Comparison of ENCODE assay signal across 8 cellular contexts in genomic region chr20:5076913-5077312, GRCh38. TPM values are rescaled to one million over a fixed set of nuclear protein-coding genes. Genes with fewer than 3 reads are reported as not detected.
DNase-seq lines count a peak whose midpoint lies in the region; ATAC-seq, FAIRE-seq and TF ChIP-seq lines count a peak whose summit lies in the region.
"Not testable (repeated sequence)": the region's sequence is repeated elsewhere in the genome, so short reads cannot be mapped to it uniquely, and the experiment has no call there.

No MANE protein-coding gene starts in this region.

- H4K20me1 ChIP-seq in K562 (replicated peaks; ENCODE audit: control insufficient read depth, insufficient read depth, low read length): not testable (repeated sequence)

- not testable (repeated sequence) for TF ChIP-seq RAD21 in K562 (CRISPR knock-in tag; conservative IDR thresholded peaks at IDR 0.05 in 1 of 2, IDR thresholded peaks at IDR 0.05 in 1 of 2)

- not testable (repeated sequence) for H3K36me3 ChIP-seq in CD8-positive, alpha-beta memory T cell (ENCODE audit: insufficient read depth, low read length); K562 (ENCODE audit: control insufficient read depth, insufficient read depth, low read length)

- not testable (repeated sequence) for ATAC-seq in activated CD8-positive, alpha-beta T cell treated with anti-CD3 and anti-CD28 coated beads, Interleukin-2, amount 10 ng/mL, durations not matched to agents 7 days and 5 days; K562; natural killer cell; stimulated activated memory B cell treated with anti-CD40 and anti-IgM and Interleukin-4, amounts not matched to agents 10 μg/mL and 1 μg/mL and 100 μg/mL, for 72 hours

- H3K27ac Mint-ChIP-seq in CD14-positive monocyte (peak overlapping the region in 5 of 7 donors; percentile 97 to 99 (median 98)), immature natural killer cell (peak overlapping the region; percentile 92 to 98 (median 96)), natural killer cell (peak overlapping the region; percentile 97 to 98)
- peak overlapping the region in 5 of 8 donors; percentile 90 to 99 (median 95) for H3K27ac Mint-ChIP-seq in CD8-positive, alpha-beta memory T cell
- H3K27ac Mint-ChIP-seq in T-helper 2 cell treated with Interferon-gamma antibody and Interleukin-4, amounts not matched to agents 5 μg/mL and 100 μg/mL, for 36 hours: peak overlapping the region; percentile 96
- peak overlapping the region; percentile 97 for H3K27ac Mint-ChIP-seq in activated CD8-positive, alpha-beta T cell treated with anti-CD3 and anti-CD28 coated beads, Interleukin-2, amount 10 ng/mL, durations not matched to agents 7 days and 5 days
- peak overlapping the region; percentile 91 for H3K27ac Mint-ChIP-seq in stimulated activated memory B cell treated with anti-CD40 and anti-IgM and Interleukin-4, amounts not matched to agents 10 μg/mL and 1 μg/mL and 100 μg/mL, for 72 hours

- not testable (repeated sequence) for H3K9me1 ChIP-seq in K562 (ENCODE audit: control insufficient read depth, insufficient read depth, low read length)

- DNase-seq in CD14-positive monocyte (ENCODE audit: low spot score); CD8-positive, alpha-beta memory T cell; T-helper 2 cell treated with Interferon-gamma antibody and Interleukin-4, amounts not matched to agents 5 μg/mL and 100 μg/mL, for 36 hours (ENCODE audit: low spot score); activated CD8-positive, alpha-beta T cell treated with anti-CD3 and anti-CD28 coated beads, Interleukin-2, amount 10 ng/mL, durations not matched to agents 7 days and 5 days; K562 (ENCODE audit: extremely low read depth in 1 of 4, low spot score in 3 of 4); immature natural killer cell; natural killer cell: not testable (repeated sequence)

- H3K4me1 ChIP-seq in CD8-positive, alpha-beta memory T cell (ENCODE audit: insufficient read depth, low read length): peaks cover 25% of the 10 kb centered on the region
- peaks cover 13 to 24% of the 10 kb centered on the region in 2 experiments for H3K4me1 ChIP-seq in K562 (replicated peaks in 1 of 2; ENCODE audit: control insufficient read depth in 2 of 2, insufficient read depth in 2 of 2, low read length in 2 of 2)

- TF ChIP-seq EP300 in K562 (IDR thresholded peaks at IDR 0.05; ENCODE audit: low read length): not testable (repeated sequence)

- POLR2A ChIA-PET in CD8-positive, alpha-beta memory T cell (lab: Charles Lee): interaction anchor here (1.0 kb wide), 1 partner anchor 50 kb away, joined by 3 read pairs; the partner anchor contains the start of gene CDS2
- POLR2A ChIA-PET in activated CD8-positive, alpha-beta T cell treated with anti-CD3 and anti-CD28 coated beads, Interleukin-2, amount 10 ng/mL, durations not matched to agents 7 days and 5 days (lab: Charles Lee): not testable (repeated sequence)
- POLR2A ChIA-PET in K562 (lab: Yijun Ruan, JAX): interaction anchor here (1.0 kb wide), 1 partner anchor 12 kb away, joined by 4 read pairs; no protein-coding TSS in a partner anchor

- not testable (repeated sequence) for FAIRE-seq in K562 (lab: Jason Lieb, UNC)

- intact Hi-C loops in CD14-positive monocyte (cut with micrococcal nuclease); K562 (cut with micrococcal nuclease): not testable (repeated sequence)
- intact Hi-C loops in natural killer cell (cut with micrococcal nuclease): loop anchor here (5.0 kb wide), 1 partner anchor 50 kb away; the partner anchor contains the start of gene CDS2

- in situ Hi-C loops in K562 (cut with MboI): not testable (repeated sequence)

- H3K4me1 Mint-ChIP-seq in CD14-positive monocyte (peaks cover 75% of the 10 kb centered on the region), immature natural killer cell (peaks cover 38 to 48% of the 10 kb centered on the region in 2 donors), natural killer cell (peaks cover 36 to 38% of the 10 kb centered on the region in 2 donors)
- H3K4me1 Mint-ChIP-seq in CD8-positive, alpha-beta memory T cell: peaks cover 25 to 28% (median 26%) of the 10 kb centered on the region in 3 donors
- peaks cover 54% of the 10 kb centered on the region for H3K4me1 Mint-ChIP-seq in T-helper 2 cell treated with Interferon-gamma antibody and Interleukin-4, amounts not matched to agents 5 μg/mL and 100 μg/mL, for 36 hours (ENCODE audit: low read depth)
- peaks cover 59% of the 10 kb centered on the region for H3K4me1 Mint-ChIP-seq in activated CD8-positive, alpha-beta T cell treated with anti-CD3 and anti-CD28 coated beads, Interleukin-2, amount 10 ng/mL, durations not matched to agents 7 days and 5 days (ENCODE audit: low read depth)
- H3K4me1 Mint-ChIP-seq in stimulated activated memory B cell treated with anti-CD40 and anti-IgM and Interleukin-4, amounts not matched to agents 10 μg/mL and 1 μg/mL and 100 μg/mL, for 72 hours: peaks cover 66% of the 10 kb centered on the region

- CTCF ChIA-PET in CD8-positive, alpha-beta memory T cell (lab: Charles Lee): interaction anchor here (1.1 to 2.6 kb wide), 3 partner anchors 20 to 43 kb away, joined by 3 to 17 read pairs (median 4); no protein-coding TSS in a partner anchor
- CTCF ChIA-PET in activated CD8-positive, alpha-beta T cell treated with anti-CD3 and anti-CD28 coated beads, Interleukin-2, amount 10 ng/mL, durations not matched to agents 7 days and 5 days (lab: Charles Lee): interaction anchor here (1.5 to 2.8 kb wide), 3 partner anchors 20 to 317 kb away, joined by 3 to 21 read pairs (median 13); no protein-coding TSS in a partner anchor
- CTCF ChIA-PET in K562 (lab: Yijun Ruan, JAX; ENCODE audit: low intra/inter-chr PET ratio): not testable (repeated sequence)

- H3K4me2 ChIP-seq in K562 (ENCODE audit: insufficient read depth, low read length): not testable (repeated sequence)

- TF ChIP-seq CTCF in CD14-positive monocyte (IDR thresholded peaks at IDR 0.05); K562 (IDR thresholded peaks at IDR 0.05 in 2 of 3, conservative IDR thresholded peaks at IDR 0.05 in 1 of 3; ENCODE audit: insufficient read depth in 2 of 3, low read depth in 1 of 3, low read length in 3 of 3); natural killer cell (IDR thresholded peaks at IDR 0.05): not testable (repeated sequence)

- H3K4me3 Mint-ChIP-seq in CD14-positive monocyte; CD8-positive, alpha-beta memory T cell; T-helper 2 cell treated with Interferon-gamma antibody and Interleukin-4, amounts not matched to agents 5 μg/mL and 100 μg/mL, for 36 hours; activated CD8-positive, alpha-beta T cell treated with anti-CD3 and anti-CD28 coated beads, Interleukin-2, amount 10 ng/mL, durations not matched to agents 7 days and 5 days; immature natural killer cell; natural killer cell; stimulated activated memory B cell treated with anti-CD40 and anti-IgM and Interleukin-4, amounts not matched to agents 10 μg/mL and 1 μg/mL and 100 μg/mL, for 72 hours: not testable (repeated sequence)

- H2AFZ ChIP-seq in K562 (ENCODE audit: low read depth, low read length): not testable (repeated sequence)

- BruUV-seq in K562 (replicated peaks; lab: Mats Ljungman, UMichigan): not testable (repeated sequence)

- H3K9me3 ChIP-seq in CD8-positive, alpha-beta memory T cell (ENCODE audit: low read length); K562 (replicated peaks; ENCODE audit: control insufficient read depth, insufficient read depth, low read depth, low read length): not testable (repeated sequence)

- H3K4me3 ChIP-seq in CD8-positive, alpha-beta memory T cell (ENCODE audit: low read length); K562: not testable (repeated sequence)

- not testable (repeated sequence) for H3K9ac ChIP-seq in K562 (ENCODE audit: insufficient read depth in 1 of 2, low read depth in 2 of 2, low read length in 2 of 2)

- TF ChIP-seq POLR2A in K562 (conservative IDR thresholded peaks at IDR 0.05): not testable (repeated sequence)

- not testable (repeated sequence) for H3K27me3 ChIP-seq in CD8-positive, alpha-beta memory T cell (ENCODE audit: insufficient read depth, low read length, poor library complexity, severe bottlenecking); K562 (ENCODE audit: control insufficient read depth in 2 of 2, insufficient read depth in 2 of 2, low read length in 2 of 2)

- WGBS in K562 (ENCODE audit: insufficient coverage, low coverage, missing lambda C conversion rate): 51% methylated on average over 2 of the region's 2 CpGs

- H3K27me3 Mint-ChIP-seq in CD14-positive monocyte (ENCODE audit: low read depth in 3 of 3); CD8-positive, alpha-beta memory T cell; T-helper 2 cell treated with Interferon-gamma antibody and Interleukin-4, amounts not matched to agents 5 μg/mL and 100 μg/mL, for 36 hours (ENCODE audit: low read depth); activated CD8-positive, alpha-beta T cell treated with anti-CD3 and anti-CD28 coated beads, Interleukin-2, amount 10 ng/mL, durations not matched to agents 7 days and 5 days (ENCODE audit: low read depth); immature natural killer cell (ENCODE audit: low read depth in 3 of 3); natural killer cell (ENCODE audit: low read depth in 2 of 2); stimulated activated memory B cell treated with anti-CD40 and anti-IgM and Interleukin-4, amounts not matched to agents 10 μg/mL and 1 μg/mL and 100 μg/mL, for 72 hours: not testable (repeated sequence)

- H3K9me3 Mint-ChIP-seq in CD14-positive monocyte; CD8-positive, alpha-beta memory T cell; T-helper 2 cell treated with Interferon-gamma antibody and Interleukin-4, amounts not matched to agents 5 μg/mL and 100 μg/mL, for 36 hours; activated CD8-positive, alpha-beta T cell treated with anti-CD3 and anti-CD28 coated beads, Interleukin-2, amount 10 ng/mL, durations not matched to agents 7 days and 5 days (ENCODE audit: insufficient read depth); immature natural killer cell; natural killer cell; stimulated activated memory B cell treated with anti-CD40 and anti-IgM and Interleukin-4, amounts not matched to agents 10 μg/mL and 1 μg/mL and 100 μg/mL, for 72 hours: not testable (repeated sequence)

- not testable (repeated sequence) for H3K79me2 ChIP-seq in K562 (ENCODE audit: control insufficient read depth, insufficient read depth, low read length)

- H3K27ac ChIP-seq in CD8-positive, alpha-beta memory T cell (ENCODE audit: low read depth, low read length); K562 (ENCODE audit: extremely low read depth, low read depth, low read length): not testable (repeated sequence)

- not testable (repeated sequence) for H3K36me3 Mint-ChIP-seq in CD14-positive monocyte; CD8-positive, alpha-beta memory T cell; T-helper 2 cell treated with Interferon-gamma antibody and Interleukin-4, amounts not matched to agents 5 μg/mL and 100 μg/mL, for 36 hours (ENCODE audit: low read depth); activated CD8-positive, alpha-beta T cell treated with anti-CD3 and anti-CD28 coated beads, Interleukin-2, amount 10 ng/mL, durations not matched to agents 7 days and 5 days (ENCODE audit: low read depth); immature natural killer cell; natural killer cell; stimulated activated memory B cell treated with anti-CD40 and anti-IgM and Interleukin-4, amounts not matched to agents 10 μg/mL and 1 μg/mL and 100 μg/mL, for 72 hours

RNA-seq across cellular contexts. Expression of gene TMEM230, which starts 36.0 kb away (rescaled TPM):
- polyA plus RNA-seq in CD14-positive monocyte (100 to 1,000 TPM; 163 to 231 TPM), K562 (2011; rRNA removed) (86.1 and 102 TPM in 2 replicates), K562 (2014; fragmentation: Illumina TruSeq; extraction: Trizol) (80.3 and 82.7 TPM in 2 replicates), K562 (2014; fragmentation: Nextera tagmentation; extraction: Ambion mirVana) (10 to 100 TPM; 21.8 to 30.7 TPM), K562 (2014; rRNA removed) (71.1 and 104 TPM in 2 replicates), immature natural killer cell (100 to 1,000 TPM; 224 to 275 (median 239) TPM)
- total RNA-seq in CD8-positive, alpha-beta memory T cell: 10 to 100 TPM; 86.4 to 87.8 TPM
- 250 TPM for polyA plus RNA-seq in CD8-positive, alpha-beta memory T cell
- total RNA-seq in activated CD8-positive, alpha-beta T cell treated with anti-CD3 and anti-CD28 coated beads, Interleukin-2, amount 10 ng/mL, durations not matched to agents 7 days and 5 days: 10 to 100 TPM; 76.7 to 77.9 TPM
- total RNA-seq in K562 (2011; cell fraction: chromatin; rRNA removed; ENCODE audit: low replicate concordance): 22.6 and 31.4 TPM in 2 replicates
- total RNA-seq in K562 (2011; cell fraction: nucleolus; rRNA removed): 19.6 and 20.3 TPM in 2 replicates
- total RNA-seq in K562 (2011; cell fraction: nucleoplasm; rRNA removed): 42.7 and 76.0 TPM in 2 replicates
- total RNA-seq in K562 (2014; rRNA removed) (73.4 and 76.2 TPM in 2 replicates), K562 (2014; rRNA removed; fragmentation: Illumina TruSeq; extraction: Trizol) (62.3 and 68.0 TPM in 2 replicates), K562 (2015; rRNA removed; fragmentation: Illumina TruSeq; extraction: Trizol) (61.5 and 67.1 TPM in 2 replicates), K562 (2021) (50.7 and 53.8 TPM in 2 replicates), natural killer cell (10 to 100 TPM; 49.9 to 67.4 (median 59.9) TPM)
- polyA plus RNA-seq in K562 (2011; cell fraction: cytosol; rRNA removed): 69.4 and 114 TPM in 2 replicates
- 32.8 and 53.9 TPM in 2 replicates for polyA plus RNA-seq in K562 (2011; cell fraction: nucleus; rRNA removed)
- polyA plus RNA-seq in K562 (2012): 64.6 and 69.2 TPM in 2 replicates
- 34.2 and 44.7 TPM in 2 replicates for polyA minus RNA-seq in K562 (2011; rRNA and poly(A)+ RNA removed)
- 22.7 and 31.1 TPM in 2 replicates for polyA minus RNA-seq in K562 (2011; cell fraction: cytosol; rRNA and poly(A)+ RNA removed)
- 7.5 and 15.0 TPM in 2 replicates for polyA minus RNA-seq in K562 (2011; cell fraction: nucleus; rRNA and poly(A)+ RNA removed)

RNA-seq across cellular contexts. Expression of gene PCNA, which starts 42.8 kb away (rescaled TPM):
- 10 to 100 TPM; 27.9 to 35.0 TPM for polyA plus RNA-seq in CD14-positive monocyte
- 100 to 1,000 TPM; 654 to 662 TPM for total RNA-seq in CD8-positive, alpha-beta memory T cell
- 58.4 TPM for polyA plus RNA-seq in CD8-positive, alpha-beta memory T cell
- total RNA-seq in activated CD8-positive, alpha-beta T cell treated with anti-CD3 and anti-CD28 coated beads, Interleukin-2, amount 10 ng/mL, durations not matched to agents 7 days and 5 days: 100 to 1,000 TPM; 607 to 613 TPM
- 32.9 and 36.9 TPM in 2 replicates for total RNA-seq in K562 (2011; cell fraction: chromatin; rRNA removed; ENCODE audit: low replicate concordance)
- total RNA-seq in K562 (2011; cell fraction: nucleolus; rRNA removed): 46.0 and 52.1 TPM in 2 replicates
- total RNA-seq in K562 (2011; cell fraction: nucleoplasm; rRNA removed): 33.4 and 36.0 TPM in 2 replicates
- 213 and 229 TPM in 2 replicates for total RNA-seq in K562 (2014; rRNA removed)
- total RNA-seq in K562 (2014; rRNA removed; fragmentation: Illumina TruSeq; extraction: Trizol): 291 and 319 TPM in 2 replicates
- 283 and 298 TPM in 2 replicates for total RNA-seq in K562 (2015; rRNA removed; fragmentation: Illumina TruSeq; extraction: Trizol)
- total RNA-seq in K562 (2021): 227 and 251 TPM in 2 replicates
- polyA plus RNA-seq in K562 (2011; rRNA removed): 298 and 318 TPM in 2 replicates
- 450 and 565 TPM in 2 replicates for polyA plus RNA-seq in K562 (2011; cell fraction: cytosol; rRNA removed)
- polyA plus RNA-seq in K562 (2011; cell fraction: nucleus; rRNA removed): 86.9 and 141 TPM in 2 replicates
- polyA plus RNA-seq in K562 (2012): 224 and 242 TPM in 2 replicates
- polyA plus RNA-seq in K562 (2014; fragmentation: Illumina TruSeq; extraction: Trizol): 254 and 287 TPM in 2 replicates
- polyA plus RNA-seq in K562 (2014; fragmentation: Nextera tagmentation; extraction: Ambion mirVana): 100 to 1,000 TPM; 352 to 390 TPM
- 286 and 294 TPM in 2 replicates for polyA plus RNA-seq in K562 (2014; rRNA removed)
- 272 and 279 TPM in 2 replicates for polyA minus RNA-seq in K562 (2011; rRNA and poly(A)+ RNA removed)
- 236 and 281 TPM in 2 replicates for polyA minus RNA-seq in K562 (2011; cell fraction: cytosol; rRNA and poly(A)+ RNA removed)
- 36.2 and 75.8 TPM in 2 replicates for polyA minus RNA-seq in K562 (2011; cell fraction: nucleus; rRNA and poly(A)+ RNA removed)
- 10 to 100 TPM; 63.3 to 86.5 (median 76.4) TPM for polyA plus RNA-seq in immature natural killer cell
- total RNA-seq in natural killer cell: 10 to 100 TPM; 41.5 to 50.6 (median 46.9) TPM

RNA-seq across cellular contexts. Expression of gene CDS2, which starts 49.9 kb away (rescaled TPM):
- 10 to 100 TPM; 54.4 to 62.6 TPM for polyA plus RNA-seq in CD14-positive monocyte
- 10 to 100 TPM; 55.3 to 57.3 TPM for total RNA-seq in CD8-positive, alpha-beta memory T cell
- polyA plus RNA-seq in CD8-positive, alpha-beta memory T cell: 48.3 TPM
- total RNA-seq in activated CD8-positive, alpha-beta T cell treated with anti-CD3 and anti-CD28 coated beads, Interleukin-2, amount 10 ng/mL, durations not matched to agents 7 days and 5 days: 10 to 100 TPM; 56.2 to 58.3 TPM
- 41.3 and 44.5 TPM in 2 replicates for total RNA-seq in K562 (2011; cell fraction: chromatin; rRNA removed; ENCODE audit: low replicate concordance)
- 19.3 and 21.8 TPM in 2 replicates for total RNA-seq in K562 (2011; cell fraction: nucleolus; rRNA removed)
- 30.9 and 45.0 TPM in 2 replicates for total RNA-seq in K562 (2011; cell fraction: nucleoplasm; rRNA removed)
- 6.2 and 6.4 TPM in 2 replicates for total RNA-seq in K562 (2014; rRNA removed)
- 13.6 and 15.5 TPM in 2 replicates for total RNA-seq in K562 (2014; rRNA removed; fragmentation: Illumina TruSeq; extraction: Trizol)
- 10.5 TPM in 2 replicates for total RNA-seq in K562 (2015; rRNA removed; fragmentation: Illumina TruSeq; extraction: Trizol)
- total RNA-seq in K562 (2021): 20.3 and 21.8 TPM in 2 replicates
- polyA plus RNA-seq in K562 (2011; rRNA removed): 46.4 and 57.7 TPM in 2 replicates
- 16.8 and 46.9 TPM in 2 replicates for polyA plus RNA-seq in K562 (2011; cell fraction: cytosol; rRNA removed)
- polyA plus RNA-seq in K562 (2011; cell fraction: nucleus; rRNA removed): 36.9 and 101 TPM in 2 replicates
- polyA plus RNA-seq in K562 (2012): 7.8 and 9.2 TPM in 2 replicates
- 15.5 and 19.0 TPM in 2 replicates for polyA plus RNA-seq in K562 (2014; fragmentation: Illumina TruSeq; extraction: Trizol)
- polyA plus RNA-seq in K562 (2014; fragmentation: Nextera tagmentation; extraction: Ambion mirVana): 10 to 100 TPM in 1 of 2 experiments, 1 to 10 TPM in 1; 8.7 to 12.2 TPM
- 8.2 and 11.7 TPM in 2 replicates for polyA plus RNA-seq in K562 (2014; rRNA removed)
- polyA minus RNA-seq in K562 (2011; rRNA and poly(A)+ RNA removed): 36.8 and 50.8 TPM in 2 replicates
- 8.2 and 9.3 TPM in 2 replicates for polyA minus RNA-seq in K562 (2011; cell fraction: cytosol; rRNA and poly(A)+ RNA removed)
- polyA minus RNA-seq in K562 (2011; cell fraction: nucleus; rRNA and poly(A)+ RNA removed): 7.0 and 17.4 TPM in 2 replicates
- polyA plus RNA-seq in immature natural killer cell: 10 to 100 TPM; 50.1 to 61.1 (median 54.8) TPM
- 10 to 100 TPM; 45.6 to 54.7 (median 53.8) TPM for total RNA-seq in natural killer cell
